ENCODE assay signal across 8 cellular contexts in genomic region chr1:160437432-160438319, GRCh38. TPM values are rescaled to one million over a fixed set of nuclear protein-coding genes. Genes with fewer than 3 reads are reported as not detected.
DNase-seq lines count a peak whose midpoint lies in the region; ATAC-seq lines count a peak whose summit lies in the region.

No MANE protein-coding gene starts in this region.

- no peaks in the 10 kb centered on the region for H3K27me3 ChIP-seq in rectal smooth muscle tissue (ENCODE audit: control insufficient read depth, insufficient read depth, low read length)
- no peaks in the 10 kb centered on the region for H3K27me3 ChIP-seq in SJCRH30

- DNase-seq in SK-MEL-5 (ENCODE audit: low read depth, low spot score) = peak; percentile 25
- no peak for DNase-seq in putamen (ENCODE audit: low spot score)
- no peak for DNase-seq in SJCRH30
- no peak for DNase-seq in NCI-H2196 (lab: John Stamatoyannopoulos, UW; ENCODE audit: unreplicated experiment)

- H3K27ac ChIP-seq in rectal smooth muscle tissue (ENCODE audit: low read depth, low read length) (no peak overlapping the region), SJCRH30 (no peak overlapping the region)

- ATAC-seq in GM19035 (IDR thresholded peaks at IDR 0.05; ENCODE audit: unreplicated experiment) (peak; percentile 82), HG02840 (IDR thresholded peaks at IDR 0.05; ENCODE audit: low FRiP score, unreplicated experiment) (peak; percentile 69), GM18519 (IDR thresholded peaks at IDR 0.05; ENCODE audit: low FRiP score, unreplicated experiment) (no peak)

- in situ Hi-C loops in SK-MEL-5 (cut with HindIII; ENCODE audit: low pct_unique_long_range_greater_than_20kb, low sequenced_read_pairs) = no loop called here

- H3K4me3 ChIP-seq in rectal smooth muscle tissue (ENCODE audit: low read length) (peak overlapping the region; percentile 31), SJCRH30 (no peak overlapping the region)

- H3K9ac ChIP-seq in rectal smooth muscle tissue (ENCODE audit: low read length) = no peak overlapping the region

- no peaks in the 10 kb centered on the region for H3K36me3 ChIP-seq in rectal smooth muscle tissue (ENCODE audit: control insufficient read depth, insufficient read depth, low read length)
- H3K36me3 ChIP-seq in SJCRH30 = no peaks in the 10 kb centered on the region

- H3K4me1 ChIP-seq in rectal smooth muscle tissue (ENCODE audit: control insufficient read depth, insufficient read depth, low read length) (no peaks in the 10 kb centered on the region), SJCRH30 (no peaks in the 10 kb centered on the region)

- no peaks in the 10 kb centered on the region for H3K9me3 ChIP-seq in SJCRH30 (replicated peaks)

RNA-seq across cellular contexts. Expression of gene VANGL2, which starts 37.3 kb away (rescaled TPM):
- 1.8 and 2.0 TPM in 2 replicates for total RNA-seq in SK-MEL-5 (2014; rRNA removed; shearing (Covaris generic))
- polyA plus RNA-seq in SK-MEL-5 (2015; cell fraction: cytosol; rRNA removed) = 7.3 and 8.9 TPM in 2 replicates
- 8.5 and 10.9 TPM in 2 replicates for polyA plus RNA-seq in SK-MEL-5 (2015; cell fraction: nucleus; rRNA removed)
- total RNA-seq in SJCRH30 (2014; rRNA removed; shearing (Covaris generic)) = 11.1 and 12.8 TPM in 2 replicates
